8 cellular contexts compared by ENCODE assay signal in the genomic region with DNA sequence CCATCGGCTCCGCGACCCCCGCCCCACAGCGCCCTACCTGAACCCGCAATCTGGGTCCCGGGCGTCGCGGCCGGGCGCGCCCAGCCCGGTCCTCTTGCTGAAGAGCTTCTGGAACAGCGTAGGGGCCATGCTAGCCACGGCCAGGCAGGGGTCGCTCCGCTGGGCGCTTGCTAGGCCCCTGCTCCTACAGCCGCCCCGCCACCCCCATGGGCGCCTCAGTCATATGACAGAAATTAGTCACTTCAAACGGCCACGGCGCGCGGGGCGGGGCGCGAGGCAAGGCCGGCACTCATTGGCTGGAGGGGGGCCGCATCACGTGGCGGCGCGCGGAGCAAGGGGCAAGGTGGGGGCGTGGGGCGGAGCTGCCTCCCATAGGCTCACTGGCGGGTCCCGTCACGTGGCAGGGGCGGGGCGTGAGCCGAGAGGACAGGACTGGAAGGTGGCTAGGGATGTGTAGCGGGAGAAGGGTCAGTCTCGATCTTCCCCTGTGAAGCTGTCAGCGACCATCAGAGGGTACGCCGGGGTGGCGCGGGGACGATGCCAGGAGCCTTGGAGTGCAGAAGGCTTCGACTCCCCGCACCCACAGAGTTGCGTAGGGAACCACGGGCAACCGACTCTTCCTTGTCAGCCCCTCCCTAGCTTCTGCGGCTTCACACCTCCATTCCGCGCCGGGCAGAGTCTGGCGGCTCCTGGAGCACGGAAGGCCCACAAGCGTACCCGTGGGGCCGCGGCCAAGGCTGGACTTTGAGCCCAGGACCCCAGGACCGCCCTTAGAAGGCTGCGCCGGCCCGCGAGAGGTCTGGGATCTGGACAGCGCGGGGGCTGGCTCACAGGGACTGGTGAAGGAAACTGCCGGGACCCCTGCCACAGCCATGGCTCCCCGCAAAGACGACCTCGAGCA. TPM values are rescaled to one million over a fixed set of nuclear protein-coding genes. Genes with fewer than 3 reads are reported as not detected.
DNase-seq lines count a peak whose midpoint lies in the region; ATAC-seq, FAIRE-seq and TF ChIP-seq lines count a peak whose summit lies in the region.

A gene (minus strand): TSS at position 225 of the 901 bp plus-strand sequence. CDS start 96 bp downstream, at position 129.

- no peak for TF ChIP-seq CTCF in psoas muscle (IDR thresholded peaks at IDR 0.05)

- H3K4me1 ChIP-seq in psoas muscle, result peaks cover 45% of the 10 kb centered on the region

- no peaks in the 10 kb centered on the region for H3K27me3 Mint-ChIP-seq in T-helper 17 cell

- H3K36me3 Mint-ChIP-seq in T-helper 17 cell (ENCODE audit: low read depth), result no peaks in the 10 kb centered on the region

- WGBS in psoas muscle, 3 donors, result 0% methylated on average over 76 to 79 of the region's 79 CpGs

- intact Hi-C loops in left ventricle myocardium superior (cut with micrococcal nuclease), result loop anchor here (10.0 kb wide), 1 partner anchor 162 kb away; a partner anchor contains a TSS
- intact Hi-C loops in psoas muscle (cut with DNase I), result loop anchor here (5.0 to 10.0 kb wide), 3 partner anchors 40 to 165 kb away; no protein-coding TSS in a partner anchor

- peak; percentile 92 for ATAC-seq in HG02885 (IDR thresholded peaks at IDR 0.05; ENCODE audit: poor library complexity, unreplicated experiment)
- ATAC-seq in T-helper 17 cell, result peak; percentile 96
- ATAC-seq in left ventricle myocardium superior, result peak; percentile 97
- peak; percentile 93 to 98 (median 95) for ATAC-seq in psoas muscle

- H3K27me3 ChIP-seq in psoas muscle (ENCODE audit: insufficient read depth in 3 of 3, low read length in 2 of 3), result no peaks in the 10 kb centered on the region

- TF ChIP-seq POLR2A in GM15510 (IDR thresholded peaks at IDR 0.05; ENCODE audit: borderline replicate concordance, extremely low read depth, insufficient read length), result peak; percentile 87

- peak within 1 kb of the TSS; percentile 96 for H3K4me3 Mint-ChIP-seq in T-helper 17 cell

- DNase-seq in NCI-H1694 treated with DMSO at 0.1 percent for 48 hours (lab: John Stamatoyannopoulos, UW), result peak; percentile 81
- peak; percentile 96 to 99 (median 97) for DNase-seq in T-helper 17 cell
- peak; percentile 84 to 100 (median 99) for DNase-seq in amygdala (lab: John Stamatoyannopoulos, UW)
- peak; percentile 100 for DNase-seq in left ventricle myocardium superior
- DNase-seq in psoas muscle, result peak; percentile 100
- DNase-seq in urothelium cell line (ENCODE audit: low spot score), result peak; percentile 100

- H3K4me1 Mint-ChIP-seq in T-helper 17 cell, result peaks cover 26% of the 10 kb centered on the region

- H3K9me3 ChIP-seq in T-helper 17 cell (ENCODE audit: control insufficient read depth, low read length, poor library complexity, severe bottlenecking), result no peaks in the 10 kb centered on the region
- no peaks in the 10 kb centered on the region for H3K9me3 ChIP-seq in psoas muscle

- peaks cover 0 to 6% of the 10 kb centered on the region in 2 donors for H3K36me3 ChIP-seq in psoas muscle (ENCODE audit: insufficient read depth in 1 of 2, low read depth in 1 of 2)

- FAIRE-seq in urothelium cell line (lab: Jason Lieb, UNC), result peak; percentile 92

- peak within 1 kb of the TSS; percentile 93 for H3K27ac Mint-ChIP-seq in T-helper 17 cell

- H3K4me3 ChIP-seq in psoas muscle, result peak within 1 kb of the TSS; percentile 93

- H3K27ac ChIP-seq in psoas muscle, result peak within 1 kb of the TSS; percentile 100

RNA-seq across cellular contexts. Expression of the gene that starts here (rescaled TPM):
- 10 to 100 TPM; 27.5 to 28.8 TPM for total RNA-seq in T-helper 17 cell
- 33.8 TPM for total RNA-seq in left ventricle myocardium superior
- total RNA-seq in psoas muscle, result 10 to 100 TPM; 19.0 to 45.2 (median 30.1) TPM
- 10 to 100 TPM in 1 of 3 donors, 1 to 10 TPM in 2; 6.4 to 25.0 (median 9.2) TPM for polyA plus RNA-seq in psoas muscle

Comparison
In these comparisons a context has a peak if more than half of its experiments do, and no peak if none do; other contexts are left out.
1. Peak in every context shown above with its lines: DNase-seq, ATAC-seq, H3K4me3 ChIP-seq and H3K27ac ChIP-seq.